Comparison of ENCODE assay signal across 15 cellular contexts in the genomic region with DNA sequence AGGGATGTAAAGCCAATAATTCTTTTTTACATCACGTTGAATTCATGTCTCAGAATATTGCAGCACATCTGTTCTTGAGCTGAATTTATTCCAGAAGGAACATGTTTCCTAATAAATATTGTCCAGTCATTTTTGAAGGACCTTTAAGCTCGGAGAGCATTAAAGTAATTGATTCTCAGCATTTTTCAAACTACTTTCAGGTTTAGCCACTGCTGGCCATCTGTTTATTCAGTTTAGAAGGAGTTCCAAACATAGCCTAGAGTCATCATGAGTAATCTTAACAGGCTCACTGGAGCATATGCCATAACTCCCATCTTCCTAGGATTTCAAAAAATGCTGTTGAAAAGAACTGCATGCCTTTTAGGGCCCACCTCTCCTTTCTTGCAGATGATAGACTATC. TPM values are rescaled to one million over a fixed set of nuclear protein-coding genes. Genes with fewer than 3 reads are reported as not detected.
A peak's percentile ranks its signal among the peaks of the same experiment; 100 is the strongest.
DNase-seq lines count a peak whose midpoint lies in the region; ATAC-seq and TF ChIP-seq lines count a peak whose summit lies in the region.
"Had no signal": no experiment of that assay in that cellular context is flagged by ENCODE, and none has a peak within 500 bp of the region (broad histone marks: within the 10 kb centered on the region; RNA-seq: fewer than 3 reads in every experiment).

No MANE protein-coding gene starts in this region.

- DNase-seq in Daoy (ENCODE audit: low read depth) (peak; percentile 58), Panc1 (ENCODE audit: low read depth, low spot score) (no peak), fibroblast of gingiva (ENCODE audit: low read depth) (peak; percentile 46), mesenchymal stem cell (peak; percentile 68), NCI-H2029 (lab: John Stamatoyannopoulos, UW) (no peak), Caco-2 (no peak), HPDE6-E6E7 (ENCODE audit: extremely low spot score) (no peak)
- DNase-seq: activated CD4-positive, alpha-beta T cell treated with anti-CD3 and anti-CD28 coated beads for 4 hours; activated T-cell treated with anti-CD3 and anti-CD28 coated beads, Interleukin-2, amount 50 U/mL, for 24 hours; BE2C; posterior cingulate gyrus had no signal

- H2BK120ac ChIP-seq in mesenchymal stem cell (ENCODE audit: low read depth, low read length) = no peak overlapping the region

- H3K27ac Mint-ChIP-seq in Caco-2 (ENCODE audit: unreplicated experiment) = no peak overlapping the region
- H3K27ac Mint-ChIP-seq: activated T-cell treated with anti-CD3 and anti-CD28 coated beads, Interleukin-2, amount 50 U/mL, for 24 hours; dendritic cell treated with granulocyte-macrophage colony-stimulating factor and Interleukin-4, amounts not matched to agents 40 ng/mL and 50 ng/mL, for 4 days had no signal

- H4K91ac ChIP-seq in mesenchymal stem cell (ENCODE audit: low read length) = no peak overlapping the region

- H3K4ac ChIP-seq in mesenchymal stem cell (ENCODE audit: low read depth in 1 of 2, low read length in 2 of 2) = no peak overlapping the region

- H2BK5ac ChIP-seq in mesenchymal stem cell (ENCODE audit: low read depth, low read length, poor library complexity, severe bottlenecking) = no peak overlapping the region

- H3K9ac ChIP-seq in mesenchymal stem cell (ENCODE audit: low read length) = peak overlapping the region; percentile 47

- intact Hi-C loops in Panc1 (cut with micrococcal nuclease; ENCODE audit: unreplicated experiment) (no loop called here), Caco-2 (cut with micrococcal nuclease; ENCODE audit: unreplicated experiment) (no loop called here)

- BruUV-seq in Panc1 (replicated peaks; lab: Mats Ljungman, UMichigan) (no TSS peak), Caco-2 (replicated peaks; lab: Mats Ljungman, UMichigan) (no TSS peak)

- ATAC-seq in Panc1 (peak; percentile 77), HG03175 (IDR thresholded peaks at IDR 0.05; ENCODE audit: unreplicated experiment) (no peak)
- ATAC-seq: GM12878 had no signal

- H3K27me3 Mint-ChIP-seq in Caco-2 (ENCODE audit: insufficient read depth, unreplicated experiment) = no peaks in the 10 kb centered on the region
- H3K27me3 Mint-ChIP-seq: activated T-cell treated with anti-CD3 and anti-CD28 coated beads, Interleukin-2, amount 50 U/mL, for 24 hours had no signal

- no peak overlapping the region for H2AFZ ChIP-seq in mesenchymal stem cell (ENCODE audit: low read depth, low read length)

- H3K79me1 ChIP-seq in mesenchymal stem cell (replicated peaks; ENCODE audit: low read length, poor library complexity, severe bottlenecking) = no peaks in the 10 kb centered on the region

- H3K27me3 ChIP-seq in Panc1 (ENCODE audit: control insufficient read depth, insufficient read depth, low read length) = no peaks in the 10 kb centered on the region
- H3K27me3 ChIP-seq in mesenchymal stem cell (ENCODE audit: control insufficient read depth in 1 of 2, insufficient read depth in 1 of 2, low read length in 2 of 2) = no peaks in the 10 kb centered on the region
- H3K27me3 ChIP-seq in Caco-2 (replicated peaks; ENCODE audit: control insufficient read depth, insufficient read depth, low read length) = no peaks in the 10 kb centered on the region
- H3K27me3 ChIP-seq: BE2C, tibial nerve had no signal

- no peak for TF ChIP-seq CTCF in Panc1 (IDR thresholded peaks at IDR 0.05)
- TF ChIP-seq CTCF in Caco-2 (IDR thresholded peaks at IDR 0.05; ENCODE audit: insufficient read depth in 1 of 2, low read depth in 1 of 2, low read length in 1 of 2, severe bottlenecking in 1 of 2, unreplicated experiment in 1 of 2) = no peak

- H3K4me1 ChIP-seq in Panc1 (ENCODE audit: control insufficient read depth, insufficient read depth, low read length) (peaks cover 4% of the 10 kb centered on the region; the same call in 1 of the 2 replicates), mesenchymal stem cell (ENCODE audit: control insufficient read depth, insufficient read depth, low read depth, low read length) (no peaks in the 10 kb centered on the region), Caco-2 (peaks cover 8% of the 10 kb centered on the region)
- H3K4me1 ChIP-seq: BE2C, tibial nerve had no signal

- H2BK15ac ChIP-seq in mesenchymal stem cell (ENCODE audit: low read depth, poor library complexity, severe bottlenecking) = no peak overlapping the region

- H4K8ac ChIP-seq in mesenchymal stem cell (ENCODE audit: low read length) = no peak overlapping the region

- H3K23ac ChIP-seq in mesenchymal stem cell (ENCODE audit: low read length in 2 of 2) = no peak overlapping the region

- H3K4me3 ChIP-seq in Panc1 (ENCODE audit: low read depth in 2 of 2, low read length in 2 of 2) (no peak overlapping the region), mesenchymal stem cell (ENCODE audit: insufficient read depth in 1 of 2, low read depth in 1 of 2, low read length in 2 of 2) (peak overlapping the region in 1 of 2 experiments; percentile 20), Caco-2 (ENCODE audit: low read depth, low read length) (no peak overlapping the region)
- H3K4me3 ChIP-seq: GM12878, tibial nerve had no signal

- H3K9me3 ChIP-seq in Panc1 (ENCODE audit: control insufficient read depth, insufficient read depth, low read depth, low read length) (no peaks in the 10 kb centered on the region), mesenchymal stem cell (ENCODE audit: control insufficient read depth, low read length) (no peaks in the 10 kb centered on the region), Caco-2 (no peaks in the 10 kb centered on the region)
- H3K9me3 ChIP-seq: BE2C, tibial nerve had no signal

- H3K18ac ChIP-seq in mesenchymal stem cell (ENCODE audit: low read depth in 1 of 2, low read length in 2 of 2) = no peak overlapping the region

- H3K4me1 Mint-ChIP-seq in Caco-2 (ENCODE audit: low read depth, unreplicated experiment) = peaks cover 7% of the 10 kb centered on the region

- 43% methylated on average over 1 of the region's 2 CpGs for WGBS in mesenchymal stem cell

- H2AK5ac ChIP-seq in mesenchymal stem cell (ENCODE audit: low read length, severe bottlenecking) = no peak overlapping the region

- in situ Hi-C loops in Panc1 (cut with HindIII; ENCODE audit: low pct_unique_long_range_greater_than_20kb, low sequenced_read_pairs) = no loop called here

- no peak overlapping the region for H3K4me3 Mint-ChIP-seq in Caco-2 (ENCODE audit: unreplicated experiment)
- H3K4me3 Mint-ChIP-seq: activated T-cell treated with anti-CD3 and anti-CD28 coated beads, Interleukin-2, amount 50 U/mL, for 24 hours; dendritic cell treated with granulocyte-macrophage colony-stimulating factor and Interleukin-4, amounts not matched to agents 40 ng/mL and 50 ng/mL, for 4 days had no signal

- CTCF ChIA-PET in Panc1 (lab: Charles Lee) = no interaction called here
- CTCF ChIA-PET in Caco-2 (lab: Charles Lee) = no interaction called here

- H3K14ac ChIP-seq in mesenchymal stem cell (ENCODE audit: low read length in 2 of 2) = no peak overlapping the region

- H3K9me3 Mint-ChIP-seq in Caco-2 (ENCODE audit: unreplicated experiment) = no peaks in the 10 kb centered on the region
- H3K9me3 Mint-ChIP-seq: activated T-cell treated with anti-CD3 and anti-CD28 coated beads, Interleukin-2, amount 50 U/mL, for 24 hours; dendritic cell treated with granulocyte-macrophage colony-stimulating factor and Interleukin-4, amounts not matched to agents 40 ng/mL and 50 ng/mL, for 4 days had no signal

- H2BK12ac ChIP-seq in mesenchymal stem cell (ENCODE audit: low read length in 2 of 2) = no peak overlapping the region

- H3K27ac ChIP-seq in Panc1 (ENCODE audit: low read length) = no peak overlapping the region
- H3K27ac ChIP-seq in mesenchymal stem cell (ENCODE audit: low read length, poor library complexity, severe bottlenecking) = no peak overlapping the region
- H3K27ac ChIP-seq: tibial nerve had no signal

- H3K4me2 ChIP-seq in mesenchymal stem cell (ENCODE audit: low read length, poor library complexity, severe bottlenecking) = no peak overlapping the region

- H3K36me3 Mint-ChIP-seq in Caco-2 (ENCODE audit: insufficient read depth, unreplicated experiment) = no peaks in the 10 kb centered on the region

- POLR2A ChIA-PET in Panc1 (lab: Charles Lee) (no interaction called here), Caco-2 (lab: Charles Lee) (no interaction called here)

- H3K36me3 ChIP-seq in Panc1 (ENCODE audit: control insufficient read depth, insufficient read depth, low read length) (no peaks in the 10 kb centered on the region), mesenchymal stem cell (ENCODE audit: control insufficient read depth in 1 of 2, insufficient read depth in 2 of 2, low read depth in 1 of 2, low read length in 2 of 2) (no peaks in the 10 kb centered on the region), Caco-2 (ENCODE audit: control insufficient read depth, insufficient read depth, low read length) (no peaks in the 10 kb centered on the region)
- H3K36me3 ChIP-seq: BE2C, tibial nerve had no signal

RNA-seq across cellular contexts. Expression of gene USP44, which starts 50.4 kb away (rescaled TPM):
- total RNA-seq in Daoy (2014; rRNA removed; shearing (Covaris generic)) = 0.74 and 0.95 TPM in 2 replicates
- total RNA-seq in Panc1 (2021; ENCODE audit: unreplicated experiment) = 0.10 TPM
- polyA plus RNA-seq in Panc1 (2012; ENCODE audit: insufficient read length) = not detected
- polyA plus RNA-seq in mesenchymal stem cell (2013, experiment 1 of 2) = 0.01 TPM
- 0.05 TPM for polyA plus RNA-seq in mesenchymal stem cell (2013, experiment 2 of 2)
- 0.14 and 0.19 TPM in 2 replicates for total RNA-seq in Caco-2 (2022)

Comparison
In these comparisons a context has a peak if more than half of its experiments do, and no peak if none do; other contexts are left out.
1. DNase-seq: peak in Daoy (single experiment), fibroblast of gingiva (single experiment) and mesenchymal stem cell (single experiment); none in Panc1 (single experiment), NCI-H2029 (single experiment), Caco-2 (0 of 2) and HPDE6-E6E7 (single experiment).